Comparison of ENCODE assay signal across 1 cellular context in genomic region chr1:222535455-222535854, GRCh38.
TF ChIP-seq lines count a peak whose summit lies in the region.

No MANE protein-coding gene starts in this region.

TF ChIP-seq in K562, 482 proteins besides CTCF, POLR2A, EP300 and RAD21 (continued from another document):
- no peak for TF ChIP-seq ZNF449 (CRISPR knock-in tag; IDR thresholded peaks at IDR 0.05)
- TF ChIP-seq, protein P1, sequence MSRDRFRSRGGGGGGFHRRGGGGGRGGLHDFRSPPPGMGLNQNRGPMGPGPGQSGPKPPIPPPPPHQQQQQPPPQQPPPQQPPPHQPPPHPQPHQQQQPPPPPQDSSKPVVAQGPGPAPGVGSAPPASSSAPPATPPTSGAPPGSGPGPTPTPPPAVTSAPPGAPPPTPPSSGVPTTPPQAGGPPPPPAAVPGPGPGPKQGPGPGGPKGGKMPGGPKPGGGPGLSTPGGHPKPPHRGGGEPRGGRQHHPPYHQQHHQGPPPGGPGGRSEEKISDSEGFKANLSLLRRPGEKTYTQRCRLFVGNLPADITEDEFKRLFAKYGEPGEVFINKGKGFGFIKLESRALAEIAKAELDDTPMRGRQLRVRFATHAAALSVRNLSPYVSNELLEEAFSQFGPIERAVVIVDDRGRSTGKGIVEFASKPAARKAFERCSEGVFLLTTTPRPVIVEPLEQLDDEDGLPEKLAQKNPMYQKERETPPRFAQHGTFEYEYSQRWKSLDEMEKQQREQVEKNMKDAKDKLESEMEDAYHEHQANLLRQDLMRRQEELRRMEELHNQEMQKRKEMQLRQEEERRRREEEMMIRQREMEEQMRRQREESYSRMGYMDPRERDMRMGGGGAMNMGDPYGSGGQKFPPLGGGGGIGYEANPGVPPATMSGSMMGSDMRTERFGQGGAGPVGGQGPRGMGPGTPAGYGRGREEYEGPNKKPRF (IDR thresholded peaks at IDR 0.05; ENCODE audit: low read depth, low read length) = no peak
- TF ChIP-seq ZNF311 (CRISPR knock-in tag; IDR thresholded peaks at IDR 0.05) = no peak
- TF ChIP-seq BRF1 (IDR thresholded peaks at IDR 0.05; ENCODE audit: borderline replicate concordance, extremely low read depth, insufficient read length) = no peak
- TF ChIP-seq GTF2E2 (tag; IDR thresholded peaks at IDR 0.05) = no peak
- no peak for TF ChIP-seq RB1 (IDR thresholded peaks at IDR 0.05; ENCODE audit: low read depth)
- no peak for TF ChIP-seq SRSF7 (optimal IDR thresholded peaks at IDR 0.05; ENCODE audit: low read depth, low read length)
- no peak for TF ChIP-seq GTF2F1 (IDR thresholded peaks at IDR 0.05; ENCODE audit: low read depth, low read length)
- TF ChIP-seq CEBPG (CRISPR knock-in tag; IDR thresholded peaks at IDR 0.05) = peak; percentile 65
- TF ChIP-seq CEBPG (tag; conservative IDR thresholded peaks at IDR 0.05 in 1 of 2, IDR thresholded peaks at IDR 0.05 in 1 of 2) = peak; percentile 65 to 90
- no peak for TF ChIP-seq ZNF707 (CRISPR knock-in tag; conservative IDR thresholded peaks at IDR 0.05)
- 0 out of 2 replicates have a peak, but pooled peaks have one; percentile 18 for TF ChIP-seq SMARCA4 (IDR thresholded peaks at IDR 0.05)
- no peak for TF ChIP-seq SREBF2 (CRISPR knock-in tag; IDR thresholded peaks at IDR 0.05)
- no peak for TF ChIP-seq KHSRP (IDR thresholded peaks at IDR 0.05)
- TF ChIP-seq CBFA2T2 (conservative IDR thresholded peaks at IDR 0.05) = no peak
- TF ChIP-seq, protein P2, sequence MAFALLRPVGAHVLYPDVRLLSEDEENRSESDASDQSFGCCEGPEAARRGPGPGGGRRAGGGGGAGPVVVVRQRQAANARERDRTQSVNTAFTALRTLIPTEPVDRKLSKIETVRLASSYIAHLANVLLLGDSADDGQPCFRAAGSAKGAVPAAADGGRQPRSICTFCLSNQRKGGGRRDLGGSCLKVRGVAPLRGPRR (CRISPR knock-in tag; IDR thresholded peaks at IDR 0.05) = no peak
- no peak for TF ChIP-seq MYNN (IDR thresholded peaks at IDR 0.05)
- no peak for TF ChIP-seq MYNN (CRISPR knock-in tag; IDR thresholded peaks at IDR 0.05)
- no peak for TF ChIP-seq ZBED1 (IDR thresholded peaks at IDR 0.05)
- no peak for TF ChIP-seq HMGXB4 (CRISPR knock-in tag; IDR thresholded peaks at IDR 0.05)
- TF ChIP-seq, protein P3, sequence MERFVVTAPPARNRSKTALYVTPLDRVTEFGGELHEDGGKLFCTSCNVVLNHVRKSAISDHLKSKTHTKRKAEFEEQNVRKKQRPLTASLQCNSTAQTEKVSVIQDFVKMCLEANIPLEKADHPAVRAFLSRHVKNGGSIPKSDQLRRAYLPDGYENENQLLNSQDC (CRISPR knock-in tag; IDR thresholded peaks at IDR 0.05) = no peak
- TF ChIP-seq THAP12 (CRISPR knock-in tag; IDR thresholded peaks at IDR 0.05) = no peak
- no peak for TF ChIP-seq ZNF583 (CRISPR knock-in tag; IDR thresholded peaks at IDR 0.05)
- TF ChIP-seq PREB (CRISPR knock-in tag; IDR thresholded peaks at IDR 0.05) = no peak
- peak; percentile 15; the same call in 1 of the 2 replicates for TF ChIP-seq ESRRA (IDR thresholded peaks at IDR 0.05; ENCODE audit: borderline replicate concordance, low read depth)
